In genomic region chr3:114128826-114129225, GRCh38 we compare ENCODE assay signal across 23 cellular contexts. TPM values are rescaled to one million over a fixed set of nuclear protein-coding genes. Genes with fewer than 3 reads are reported as not detected.
"Had no signal": no experiment of that assay in that cellular context is flagged by ENCODE, and none has a peak within 500 bp of the region (broad histone marks: within the 10 kb centered on the region; RNA-seq: fewer than 3 reads in every experiment).

No MANE protein-coding gene starts in this region.

- DNase-seq: activated CD4-positive, alpha-beta T cell treated with anti-CD3 and anti-CD28 coated beads, Interleukin-2, amount 50 U/mL, for 48 hours; activated CD8-positive, alpha-beta memory T cell treated with anti-CD3 and anti-CD28 coated beads, Interleukin-2, amount 10 ng/mL, durations not matched to agents 7 days and 5 days; activated effector memory CD4-positive, alpha-beta T cell treated with anti-CD3 and anti-CD28 coated beads, Interleukin-2, amount 50 U/mL, for 16 hours; activated naive CD4-positive, alpha-beta T cell treated with anti-CD3 and anti-CD28 coated beads, Interleukin-2, amount 50 U/mL, for 16 hours; activated T-cell treated with anti-CD3 and anti-CD28 coated beads, Interleukin-2, amount 50 U/mL, for 1 hour; central memory CD4-positive, alpha-beta T cell; left lung; mammary epithelial cell; naive B cell; stimulated activated CD4-positive, alpha-beta T cell treated with anti-CD3 and anti-CD28 coated beads, Interleukin-2, amount 100 ng/mL, for 24 hours; stimulated activated naive CD8-positive, alpha-beta T cell treated with anti-CD3 and anti-CD28 coated beads, Interleukin-15, Interleukin-2, amounts not matched to agents 100 U/mL and 50 U/mL, for 24 hours; substantia nigra; tibial artery; uterus had no signal

- H3K4me3 ChIP-seq: left lung, prostate gland, right atrium auricular region, tibial artery, uterus had no signal

- H3K27ac ChIP-seq: left lung, prostate gland, right atrium auricular region, tibial artery, uterus had no signal

- H3K4me3 Mint-ChIP-seq: activated CD8-positive, alpha-beta memory T cell treated with anti-CD3 and anti-CD28 coated beads, Interleukin-2, amount 10 ng/mL, durations not matched to agents 7 days and 5 days; naive B cell; neural crest cell had no signal

- H3K9me3 ChIP-seq: left lung, prostate gland, right atrium auricular region, tibial artery, uterus had no signal

- H3K36me3 Mint-ChIP-seq: activated CD8-positive, alpha-beta memory T cell treated with anti-CD3 and anti-CD28 coated beads, Interleukin-2, amount 10 ng/mL, durations not matched to agents 7 days and 5 days; naive B cell had no signal

- H3K4me1 ChIP-seq: left lung, prostate gland, right atrium auricular region, tibial artery, uterus had no signal

- H3K27ac Mint-ChIP-seq: activated CD8-positive, alpha-beta memory T cell treated with anti-CD3 and anti-CD28 coated beads, Interleukin-2, amount 10 ng/mL, durations not matched to agents 7 days and 5 days had no signal

- H3K27me3 ChIP-seq: left lung, right atrium auricular region, tibial artery, uterus had no signal

- H3K36me3 ChIP-seq: left lung, prostate gland, right atrium auricular region, tibial artery, uterus had no signal

- H3K27me3 Mint-ChIP-seq: activated CD8-positive, alpha-beta memory T cell treated with anti-CD3 and anti-CD28 coated beads, Interleukin-2, amount 10 ng/mL, durations not matched to agents 7 days and 5 days had no signal

- ATAC-seq: activated CD8-positive, alpha-beta memory T cell treated with anti-CD3 and anti-CD28 coated beads, Interleukin-2, amount 10 ng/mL, durations not matched to agents 7 days and 5 days; left lung had no signal

- H3K9me3 Mint-ChIP-seq: neural crest cell had no signal

- H3K4me1 Mint-ChIP-seq: naive B cell had no signal

RNA-seq across cellular contexts. Expression of gene DRD3, which starts 50.0 kb away (rescaled TPM):
- total RNA-seq: activated CD8-positive, alpha-beta memory T cell treated with anti-CD3 and anti-CD28 coated beads, Interleukin-2, amount 10 ng/mL, durations not matched to agents 7 days and 5 days; kidney epithelial cell; left lung; mammary epithelial cell; mononuclear cell; neural crest cell; osteoblast; prostate gland; right atrium auricular region; skeletal muscle tissue; T-helper 1 cell treated with Interleukin-12 subunit alpha and Interleukin-12 subunit beta and Interleukin-4 antibody, amounts not matched to agents 30 ng/mL and 1 ng/mL, for 36 hours; uterus had no signal
- polyA plus RNA-seq: esophagus, mammary epithelial cell had no signal
